ENCODE assay signal across 1 cellular context in the genomic region with DNA sequence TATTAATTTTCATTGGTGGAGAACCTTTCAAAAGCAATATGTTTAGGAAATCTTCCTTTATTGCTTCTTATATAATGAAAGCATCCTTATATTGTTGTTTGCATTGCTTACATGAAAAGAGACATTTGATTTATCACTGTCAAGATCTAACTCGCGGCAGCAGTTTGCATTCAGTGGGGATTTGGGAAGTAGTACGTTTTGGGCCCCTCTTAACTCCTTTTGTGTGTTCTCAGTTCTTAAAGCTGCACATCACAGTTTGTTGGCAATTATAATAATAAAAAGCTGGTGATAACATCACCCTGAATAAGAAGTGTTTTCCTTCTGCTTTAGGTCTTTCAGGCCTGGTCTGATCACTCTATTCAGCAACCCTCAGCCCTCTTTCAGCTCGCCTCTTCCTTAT.
TF ChIP-seq lines count a peak whose summit lies in the region.

No MANE protein-coding gene starts in this region.

TF ChIP-seq in WTC11, 78 proteins besides CTCF, POLR2A, EP300 and RAD21:
- TF ChIP-seq, protein P1, sequence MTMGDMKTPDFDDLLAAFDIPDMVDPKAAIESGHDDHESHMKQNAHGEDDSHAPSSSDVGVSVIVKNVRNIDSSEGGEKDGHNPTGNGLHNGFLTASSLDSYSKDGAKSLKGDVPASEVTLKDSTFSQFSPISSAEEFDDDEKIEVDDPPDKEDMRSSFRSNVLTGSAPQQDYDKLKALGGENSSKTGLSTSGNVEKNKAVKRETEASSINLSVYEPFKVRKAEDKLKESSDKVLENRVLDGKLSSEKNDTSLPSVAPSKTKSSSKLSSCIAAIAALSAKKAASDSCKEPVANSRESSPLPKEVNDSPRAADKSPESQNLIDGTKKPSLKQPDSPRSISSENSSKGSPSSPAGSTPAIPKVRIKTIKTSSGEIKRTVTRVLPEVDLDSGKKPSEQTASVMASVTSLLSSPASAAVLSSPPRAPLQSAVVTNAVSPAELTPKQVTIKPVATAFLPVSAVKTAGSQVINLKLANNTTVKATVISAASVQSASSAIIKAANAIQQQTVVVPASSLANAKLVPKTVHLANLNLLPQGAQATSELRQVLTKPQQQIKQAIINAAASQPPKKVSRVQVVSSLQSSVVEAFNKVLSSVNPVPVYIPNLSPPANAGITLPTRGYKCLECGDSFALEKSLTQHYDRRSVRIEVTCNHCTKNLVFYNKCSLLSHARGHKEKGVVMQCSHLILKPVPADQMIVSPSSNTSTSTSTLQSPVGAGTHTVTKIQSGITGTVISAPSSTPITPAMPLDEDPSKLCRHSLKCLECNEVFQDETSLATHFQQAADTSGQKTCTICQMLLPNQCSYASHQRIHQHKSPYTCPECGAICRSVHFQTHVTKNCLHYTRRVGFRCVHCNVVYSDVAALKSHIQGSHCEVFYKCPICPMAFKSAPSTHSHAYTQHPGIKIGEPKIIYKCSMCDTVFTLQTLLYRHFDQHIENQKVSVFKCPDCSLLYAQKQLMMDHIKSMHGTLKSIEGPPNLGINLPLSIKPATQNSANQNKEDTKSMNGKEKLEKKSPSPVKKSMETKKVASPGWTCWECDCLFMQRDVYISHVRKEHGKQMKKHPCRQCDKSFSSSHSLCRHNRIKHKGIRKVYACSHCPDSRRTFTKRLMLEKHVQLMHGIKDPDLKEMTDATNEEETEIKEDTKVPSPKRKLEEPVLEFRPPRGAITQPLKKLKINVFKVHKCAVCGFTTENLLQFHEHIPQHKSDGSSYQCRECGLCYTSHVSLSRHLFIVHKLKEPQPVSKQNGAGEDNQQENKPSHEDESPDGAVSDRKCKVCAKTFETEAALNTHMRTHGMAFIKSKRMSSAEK (CRISPR knock-in tag; IDR thresholded peaks at IDR 0.05; ENCODE audit: borderline replicate concordance): no peak
- TF ChIP-seq NR1H2 (CRISPR knock-in tag; IDR thresholded peaks at IDR 0.05) (no peak), ZNF263 (CRISPR knock-in tag; IDR thresholded peaks at IDR 0.05; ENCODE audit: low read depth) (no peak), ZNF232 (CRISPR knock-in tag; IDR thresholded peaks at IDR 0.05) (no peak), EMX1 (CRISPR knock-in tag; IDR thresholded peaks at IDR 0.05) (no peak)
- TF ChIP-seq, protein P2, sequence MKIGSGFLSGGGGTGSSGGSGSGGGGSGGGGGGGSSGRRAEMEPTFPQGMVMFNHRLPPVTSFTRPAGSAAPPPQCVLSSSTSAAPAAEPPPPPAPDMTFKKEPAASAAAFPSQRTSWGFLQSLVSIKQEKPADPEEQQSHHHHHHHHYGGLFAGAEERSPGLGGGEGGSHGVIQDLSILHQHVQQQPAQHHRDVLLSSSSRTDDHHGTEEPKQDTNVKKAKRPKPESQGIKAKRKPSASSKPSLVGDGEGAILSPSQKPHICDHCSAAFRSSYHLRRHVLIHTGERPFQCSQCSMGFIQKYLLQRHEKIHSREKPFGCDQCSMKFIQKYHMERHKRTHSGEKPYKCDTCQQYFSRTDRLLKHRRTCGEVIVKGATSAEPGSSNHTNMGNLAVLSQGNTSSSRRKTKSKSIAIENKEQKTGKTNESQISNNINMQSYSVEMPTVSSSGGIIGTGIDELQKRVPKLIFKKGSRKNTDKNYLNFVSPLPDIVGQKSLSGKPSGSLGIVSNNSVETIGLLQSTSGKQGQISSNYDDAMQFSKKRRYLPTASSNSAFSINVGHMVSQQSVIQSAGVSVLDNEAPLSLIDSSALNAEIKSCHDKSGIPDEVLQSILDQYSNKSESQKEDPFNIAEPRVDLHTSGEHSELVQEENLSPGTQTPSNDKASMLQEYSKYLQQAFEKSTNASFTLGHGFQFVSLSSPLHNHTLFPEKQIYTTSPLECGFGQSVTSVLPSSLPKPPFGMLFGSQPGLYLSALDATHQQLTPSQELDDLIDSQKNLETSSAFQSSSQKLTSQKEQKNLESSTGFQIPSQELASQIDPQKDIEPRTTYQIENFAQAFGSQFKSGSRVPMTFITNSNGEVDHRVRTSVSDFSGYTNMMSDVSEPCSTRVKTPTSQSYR (CRISPR knock-in tag; IDR thresholded peaks at IDR 0.05): no peak
